In the genomic region with DNA sequence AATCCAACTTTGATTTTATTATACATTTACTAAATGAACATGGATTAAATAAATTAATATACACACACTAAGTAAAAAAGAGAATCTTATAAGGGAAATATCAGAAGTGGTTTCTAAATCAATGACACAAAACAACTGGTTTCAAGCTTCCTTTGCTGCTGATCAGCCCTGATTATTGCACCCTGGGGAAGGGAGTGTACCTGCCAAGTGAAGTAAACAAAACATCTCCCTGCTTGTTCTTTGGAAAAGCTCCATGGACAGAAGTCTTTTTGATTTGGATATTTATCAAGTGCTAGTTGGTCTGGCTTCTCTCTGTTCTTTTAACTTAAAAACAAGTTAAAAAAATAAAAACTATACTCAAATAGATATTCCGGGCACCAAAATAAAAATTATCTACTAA, we compare ENCODE assay signal across 23 cellular contexts.
"Had no signal": no experiment of that assay in that cellular context is flagged by ENCODE, and none has a peak within 500 bp of the region (broad histone marks: within the 10 kb centered on the region; RNA-seq: fewer than 3 reads in every experiment).

No MANE protein-coding gene starts in this region.

- H3K27ac ChIP-seq: left lung, neutrophil, ovary, upper lobe of right lung had no signal

- H3K4me3 Mint-ChIP-seq: activated T-cell treated with anti-CD3 and anti-CD28 coated beads, Interleukin-2, amount 50 U/mL, for 24 hours; activated T-helper 17 cell treated with anti-CD3 and anti-CD28 coated beads, Interleukin-2, amount 50 U/mL, for 72 hours; brain; dendritic cell treated with granulocyte-macrophage colony-stimulating factor and Interleukin-4, amounts not matched to agents 40 ng/mL and 50 ng/mL, for 4 days; memory B cell; natural killer cell treated with Interleukin-12 subunit alpha and Interleukin-12 subunit beta and Interleukin-15 and Interleukin-18, amount 100 ng/mL, for 72 hours; WTC11 had no signal

- H3K27me3 ChIP-seq: left lung, neutrophil, ovary, upper lobe of right lung had no signal

- H3K27me3 Mint-ChIP-seq: activated T-cell treated with anti-CD3 and anti-CD28 coated beads, Interleukin-2, amount 50 U/mL, for 24 hours; dendritic cell treated with granulocyte-macrophage colony-stimulating factor and Interleukin-4, amounts not matched to agents 40 ng/mL and 50 ng/mL, for 4 days had no signal

- H3K9me3 ChIP-seq: left lung, neutrophil, ovary, upper lobe of right lung had no signal

- H3K4me1 ChIP-seq: left lung, upper lobe of right lung had no signal

- H3K27ac Mint-ChIP-seq: activated naive CD4-positive, alpha-beta T cell treated with anti-CD3 and anti-CD28 coated beads, Interleukin-2, amount 50 U/mL, for 72 hours; activated T-cell treated with anti-CD3 and anti-CD28 coated beads, Interleukin-2, amount 50 U/mL, for 24 hours; activated T-helper 17 cell treated with anti-CD3 and anti-CD28 coated beads, Interleukin-2, amount 50 U/mL, for 72 hours; brain; dendritic cell treated with granulocyte-macrophage colony-stimulating factor and Interleukin-4, amounts not matched to agents 40 ng/mL and 50 ng/mL, for 4 days; memory B cell; natural killer cell treated with Interleukin-12 subunit alpha and Interleukin-12 subunit beta and Interleukin-15 and Interleukin-18, amount 100 ng/mL, for 72 hours; WTC11 had no signal

- H3K4me3 ChIP-seq: left lung, ovary, upper lobe of right lung had no signal

- DNase-seq: activated CD8-positive, alpha-beta memory T cell treated with anti-CD3 and anti-CD28 coated beads for 24 hours; activated CD8-positive, alpha-beta memory T cell treated with anti-CD3 and anti-CD28 coated beads, Interleukin-2, amount 50 U/mL, for 4 hours; activated T-cell treated with anti-CD3 and anti-CD28 coated beads, Interleukin-2, amount 50 U/mL, for 24 hours; aorta; caudate nucleus; effector CD4-positive, alpha-beta T cell; erythroblast; foreskin fibroblast; kidney; left lung; ovary; stimulated activated CD4-positive, alpha-beta T cell treated with anti-CD3 and anti-CD28 coated beads, Interleukin-4, amount 100 ng/mL, for 24 hours; stimulated activated naive CD4-positive, alpha-beta T cell treated with Interleukin-2 at 50 U/mL for 16 hours; T-helper 9 cell; upper lobe of right lung had no signal

- H3K36me3 Mint-ChIP-seq: activated naive CD4-positive, alpha-beta T cell treated with anti-CD3 and anti-CD28 coated beads, Interleukin-2, amount 50 U/mL, for 72 hours; brain; memory B cell; natural killer cell treated with Interleukin-12 subunit alpha and Interleukin-12 subunit beta and Interleukin-15 and Interleukin-18, amount 100 ng/mL, for 72 hours; WTC11 had no signal

- H3K9me3 Mint-ChIP-seq: activated T-cell treated with anti-CD3 and anti-CD28 coated beads, Interleukin-2, amount 50 U/mL, for 24 hours; activated T-helper 17 cell treated with anti-CD3 and anti-CD28 coated beads, Interleukin-2, amount 50 U/mL, for 72 hours; dendritic cell treated with granulocyte-macrophage colony-stimulating factor and Interleukin-4, amounts not matched to agents 40 ng/mL and 50 ng/mL, for 4 days; natural killer cell treated with Interleukin-12 subunit alpha and Interleukin-12 subunit beta and Interleukin-15 and Interleukin-18, amount 100 ng/mL, for 72 hours had no signal

- FAIRE-seq: kidney had no signal

- H3K36me3 ChIP-seq: left lung, neutrophil, ovary, upper lobe of right lung had no signal

- H3K4me1 Mint-ChIP-seq: activated T-helper 17 cell treated with anti-CD3 and anti-CD28 coated beads, Interleukin-2, amount 50 U/mL, for 72 hours; brain; memory B cell had no signal

- ATAC-seq: activated naive CD4-positive, alpha-beta T cell treated with anti-CD3 and anti-CD28 coated beads, Interleukin-2, amount 50 U/mL, for 72 hours; activated T-helper 17 cell treated with anti-CD3 and anti-CD28 coated beads, Interleukin-2, amount 50 U/mL, for 72 hours; left lung; natural killer cell treated with Interleukin-12 subunit alpha and Interleukin-12 subunit beta and Interleukin-15 and Interleukin-18, amount 100 ng/mL, for 72 hours; upper lobe of right lung; WTC11 had no signal
